27 cellular contexts compared by ENCODE assay signal in the genomic region with DNA sequence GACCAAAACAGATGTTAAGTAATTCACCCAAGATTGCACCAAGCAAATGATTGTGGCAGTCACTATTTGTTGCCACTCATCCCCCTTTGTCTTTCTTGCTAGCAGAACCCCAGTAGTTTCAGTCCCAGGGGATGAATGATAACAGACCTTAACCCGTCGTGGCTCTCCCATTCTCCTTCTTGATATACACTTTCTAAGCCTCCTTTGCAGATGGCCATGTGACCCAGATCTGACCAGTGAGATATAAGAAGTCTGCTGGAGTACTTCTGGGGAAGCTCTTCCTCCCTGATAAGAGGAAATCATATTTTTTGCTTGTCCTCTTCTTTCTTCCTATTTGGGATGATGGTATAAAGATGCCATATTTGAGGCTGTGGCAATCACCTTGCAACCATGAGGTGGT. TPM values are rescaled to one million over a fixed set of nuclear protein-coding genes. Genes with fewer than 3 reads are reported as not detected.
"Had no signal": no experiment of that assay in that cellular context is flagged by ENCODE, and none has a peak within 500 bp of the region (broad histone marks: within the 10 kb centered on the region; RNA-seq: fewer than 3 reads in every experiment).

No MANE protein-coding gene starts in this region.

- H3K4me1 ChIP-seq: parathyroid adenoma, psoas muscle, sigmoid colon, stomach, tibial nerve, upper lobe of left lung, vagina had no signal

- H3K27me3 ChIP-seq: neutrophil, ovary, right lobe of liver, sigmoid colon, stomach, thyroid gland, tibial nerve, upper lobe of left lung, vagina had no signal

- H3K9ac ChIP-seq: parathyroid adenoma had no signal

- H2AFZ ChIP-seq: parathyroid adenoma had no signal

- H3K4me3 ChIP-seq: ovary, psoas muscle, right lobe of liver, sigmoid colon, stomach, thoracic aorta, thyroid gland, tibial nerve, upper lobe of left lung, vagina had no signal

- H3K9me3 ChIP-seq: neutrophil, ovary, psoas muscle, right lobe of liver, sigmoid colon, stomach, thoracic aorta, thyroid gland, tibial nerve, upper lobe of left lung, vagina had no signal

- FAIRE-seq: small intestine, urothelium cell line had no signal

- H3K27ac ChIP-seq: neutrophil, ovary, parathyroid adenoma, psoas muscle, right lobe of liver, sigmoid colon, stomach, thoracic aorta, thyroid gland, tibial nerve, upper lobe of left lung, vagina had no signal

- DNase-seq: nephron progenitor cell; occipital lobe; ovary; posterior cingulate gyrus; psoas muscle; right cardiac atrium; right lobe of liver; sigmoid colon; stimulated activated CD4-positive, alpha-beta T cell treated with anti-CD3 and anti-CD28 coated beads, Interleukin-15, amount 100 ng/mL, for 24 hours; stimulated activated CD4-positive, alpha-beta T cell treated with anti-CD3 and anti-CD28 coated beads, Interleukin-2, amount 100 ng/mL, for 24 hours; stimulated activated CD4-positive, alpha-beta T cell treated with anti-CD3 and anti-CD28 coated beads, Interleukin-2, amount 100 ng/mL, for 48 hours; stimulated activated CD4-positive, alpha-beta T cell treated with anti-CD3 and anti-CD28 coated beads, Interleukin-4, amount 100 ng/mL, for 24 hours; stimulated activated naive B cell treated with anti-CD40 and anti-IgM and Interleukin-4, amounts not matched to agents 10 μg/mL and 1 μg/mL and 100 μg/mL, for 72 hours; stimulated activated naive CD4-positive, alpha-beta T cell treated with Interleukin-2 at 50 U/mL for 16 hours; stomach; thyroid gland; trophoblast cell; upper lobe of left lung had no signal

- H3K36me3 ChIP-seq: neutrophil, ovary, right lobe of liver, sigmoid colon, stomach, thoracic aorta, thyroid gland, tibial nerve, upper lobe of left lung, vagina had no signal

- ATAC-seq: natural killer cell treated with Interleukin-12 subunit alpha and Interleukin-12 subunit beta and Interleukin-15 and Interleukin-18, amount 100 ng/mL, for 72 hours; psoas muscle; right cardiac atrium; stimulated activated effector memory CD8-positive, alpha-beta T cell treated with anti-CD3 and anti-CD28 coated beads, Interleukin-12 subunit alpha, Interleukin-12 subunit beta, amount 100 ng/mL, for 72 hours; stimulated activated naive B cell treated with anti-CD40 and anti-IgM and Interleukin-4, amounts not matched to agents 10 μg/mL and 1 μg/mL and 100 μg/mL, for 72 hours had no signal

RNA-seq across cellular contexts. Expression of a gene that starts 9.6 kb away (rescaled TPM):
- total RNA-seq: natural killer cell treated with Interleukin-12 subunit alpha and Interleukin-12 subunit beta and Interleukin-15 and Interleukin-18, amount 100 ng/mL, for 72 hours had no signal
